Comparison of ENCODE assay signal across 8 cellular contexts in the genomic region with DNA sequence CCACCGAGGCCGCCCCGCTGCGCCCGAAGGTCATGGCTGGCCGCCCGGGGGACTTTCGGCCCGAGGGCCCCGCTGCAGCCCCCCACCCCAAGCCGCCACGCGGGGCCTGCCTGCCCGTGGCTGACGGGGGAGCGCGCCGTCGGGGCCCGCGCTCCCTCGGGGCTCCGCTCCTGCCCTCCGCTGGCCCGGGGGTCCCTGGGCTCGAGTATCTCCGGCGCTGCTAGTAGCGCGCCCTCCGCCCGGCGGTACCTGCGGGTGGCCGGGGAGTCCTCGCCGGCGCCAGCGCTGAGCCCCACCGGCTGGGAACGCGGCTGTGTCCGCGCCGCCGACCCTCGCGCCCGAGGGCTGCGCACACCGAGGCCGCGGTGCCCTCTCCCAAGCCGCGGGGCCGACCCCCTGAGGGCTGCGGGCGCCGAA. TPM values are rescaled to one million over a fixed set of nuclear protein-coding genes. Genes with fewer than 3 reads are reported as not detected.
DNase-seq lines count a peak whose midpoint lies in the region; TF ChIP-seq lines count a peak whose summit lies in the region.

No MANE protein-coding gene starts in this region.

- intact Hi-C loops in stomach (cut with DNase I; ENCODE audit: low total_unique reads): no loop called here

- peaks cover 55% of the 10 kb centered on the region for H3K27me3 Mint-ChIP-seq in T-helper 1 cell treated with Interleukin-12 subunit alpha and Interleukin-12 subunit beta and Interleukin-4 antibody, amounts not matched to agents 30 μg/mL and 1 μg/mL, for 36 hours (ENCODE audit: low read depth)

- H3K9me2 ChIP-seq in MM.1S (replicated peaks; ENCODE audit: insufficient read depth, low read length): no peaks in the 10 kb centered on the region

- peak overlapping the region; percentile 51 for H3K4me3 Mint-ChIP-seq in T-helper 1 cell treated with Interleukin-12 subunit alpha and Interleukin-12 subunit beta and Interleukin-4 antibody, amounts not matched to agents 30 μg/mL and 1 μg/mL, for 36 hours

- no peak overlapping the region for H2AFZ ChIP-seq in MM.1S (ENCODE audit: low read length)

- 1 to 10% (median 5%) methylated on average over 8 to 59 of the region's 59 CpGs for WGBS in stomach, 5 donors

- H3K27me3 ChIP-seq in MM.1S (replicated peaks; ENCODE audit: insufficient read depth, low read length) (no peaks in the 10 kb centered on the region), stomach (peaks cover 0 to 36% (median 21%) of the 10 kb centered on the region in 3 donors)

- H3K36me3 ChIP-seq in MM.1S (replicated peaks; ENCODE audit: insufficient read depth, low read length) (no peaks in the 10 kb centered on the region), stomach (no peaks in the 10 kb centered on the region)

- H3K4me3 ChIP-seq in MM.1S (ENCODE audit: low read length): no peak overlapping the region; the same call in 1 of the 2 replicates
- H3K4me3 ChIP-seq in foreskin fibroblast (ENCODE audit: low read depth in 1 of 2, low read length in 2 of 2): peak overlapping the region; percentile 5 to 48
- H3K4me3 ChIP-seq in stomach: peak overlapping the region; percentile 55 to 74 (median 60)

- TF ChIP-seq CTCF in MM.1S (IDR thresholded peaks at IDR 0.05; ENCODE audit: low read length) (no peak), foreskin fibroblast (IDR thresholded peaks at IDR 0.05; ENCODE audit: low read depth, low read length) (no peak), stomach (IDR thresholded peaks at IDR 0.05) (no peak)

- DNase-seq in T-helper 1 cell (no peak), MM.1S (no peak), foreskin fibroblast (no peak), stomach (no peak), NCI-H2029 treated with DMSO at 0.1 percent for 48 hours (lab: John Stamatoyannopoulos, UW) (no peak), HCEC 1CT (no peak), DMS153 (lab: John Stamatoyannopoulos, UW) (no peak)

- peaks cover 5% of the 10 kb centered on the region for H3K4me1 Mint-ChIP-seq in T-helper 1 cell treated with Interleukin-12 subunit alpha and Interleukin-12 subunit beta and Interleukin-4 antibody, amounts not matched to agents 30 μg/mL and 1 μg/mL, for 36 hours (ENCODE audit: low read depth)

- H3K4me1 ChIP-seq in MM.1S (ENCODE audit: low read length): peaks cover 9% of the 10 kb centered on the region; the same call in 1 of the 2 replicates
- H3K4me1 ChIP-seq in stomach: peaks cover 8 to 27% (median 24%) of the 10 kb centered on the region in 4 donors

- no peak overlapping the region for H3K27ac ChIP-seq in MM.1S (ENCODE audit: low read length)
- peak overlapping the region in 3 of 5 donors; percentile 19 to 45 (median 40) for H3K27ac ChIP-seq in stomach

- H3K4me2 ChIP-seq in MM.1S (ENCODE audit: low read depth, low read length): peak overlapping the region; percentile 99; the same call in 1 of the 2 replicates

- H3K79me2 ChIP-seq in MM.1S (ENCODE audit: low read length): no peaks in the 10 kb centered on the region

- H3K27ac Mint-ChIP-seq in T-helper 1 cell treated with Interleukin-12 subunit alpha and Interleukin-12 subunit beta and Interleukin-4 antibody, amounts not matched to agents 30 μg/mL and 1 μg/mL, for 36 hours: no peak overlapping the region

- H3K9me3 ChIP-seq in MM.1S (replicated peaks; ENCODE audit: insufficient read depth, low read length) (no peaks in the 10 kb centered on the region), stomach (peaks cover 0 to 10% (median 0%) of the 10 kb centered on the region in 4 donors)

- no peaks in the 10 kb centered on the region for H3K36me3 Mint-ChIP-seq in T-helper 1 cell treated with Interleukin-12 subunit alpha and Interleukin-12 subunit beta and Interleukin-4 antibody, amounts not matched to agents 30 μg/mL and 1 μg/mL, for 36 hours (ENCODE audit: low read depth)

- H4K20me1 ChIP-seq in MM.1S (ENCODE audit: insufficient read depth, low read length): no peaks in the 10 kb centered on the region

- no peak overlapping the region for H3K9ac ChIP-seq in MM.1S (ENCODE audit: low read length)

- TF ChIP-seq EP300 in stomach (IDR thresholded peaks at IDR 0.05): no peak

- no peak for TF ChIP-seq POLR2A in stomach (IDR thresholded peaks at IDR 0.05)

- H3F3A ChIP-seq in MM.1S (ENCODE audit: insufficient read depth, low read length): peaks cover 9% of the 10 kb centered on the region; the same call in 1 of the 2 replicates

- no peaks in the 10 kb centered on the region for H3K9me3 Mint-ChIP-seq in T-helper 1 cell treated with Interleukin-12 subunit alpha and Interleukin-12 subunit beta and Interleukin-4 antibody, amounts not matched to agents 30 μg/mL and 1 μg/mL, for 36 hours

RNA-seq across cellular contexts. Expression of a gene that starts 0.3 kb away (rescaled TPM):
- total RNA-seq in stomach: 10 to 100 TPM in 1 of 5 donors, 1 to 10 TPM in 1, under 1 TPM in 1, not detected in 2; 0.43 to 55.3 (median 1.5) TPM
- polyA plus RNA-seq in stomach: not detected
